ENCODE assay signal across 16 cellular contexts in genomic region chr12:57821474-57822214, GRCh38. TPM values are rescaled to one million over a fixed set of nuclear protein-coding genes. Genes with fewer than 3 reads are reported as not detected.
DNase-seq lines count a peak whose midpoint lies in the region; ATAC-seq and TF ChIP-seq lines count a peak whose summit lies in the region.
"Had no signal": no experiment of that assay in that cellular context is flagged by ENCODE, and none has a peak within 500 bp of the region (broad histone marks: within the 10 kb centered on the region; RNA-seq: fewer than 3 reads in every experiment).

No MANE protein-coding gene starts in this region.

- no peak for TF ChIP-seq EP300 in transverse colon (IDR thresholded peaks at IDR 0.05; ENCODE audit: low read depth)

- no peak for DNase-seq in heart right ventricle
- no peak for DNase-seq in cardiac septum (ENCODE audit: low spot score)
- DNase-seq in caudate nucleus (lab: John Stamatoyannopoulos, UW): peak in 42 of 61 donors; percentile 13 to 88 (median 43)
- DNase-seq in psoas muscle: no peak
- no peak for DNase-seq in upper lobe of right lung
- DNase-seq in NCI-H1694 (lab: John Stamatoyannopoulos, UW): no peak
- DNase-seq in transverse colon: no peak
- no peak for DNase-seq in NAMALWA (ENCODE audit: low spot score)
- DNase-seq: AML-193, DMS53, MM.1S, NCI-H2029, NCI-H2171 treated with DMSO at 0.1 percent for 48 hours, NCI-H510A, NCI-H82, Peyer's patch had no signal

- peaks cover 16 to 75% (median 46%) of the 10 kb centered on the region in 9 donors for H3K4me1 ChIP-seq in heart right ventricle
- H3K4me1 ChIP-seq in psoas muscle: peaks cover 29% of the 10 kb centered on the region
- peaks cover 14% of the 10 kb centered on the region for H3K4me1 ChIP-seq in upper lobe of right lung
- H3K4me1 ChIP-seq in transverse colon: peaks cover 12 to 24% (median 16%) of the 10 kb centered on the region in 4 donors

- no peak for TF ChIP-seq CTCF in heart right ventricle (IDR thresholded peaks at IDR 0.05)
- TF ChIP-seq CTCF in psoas muscle (IDR thresholded peaks at IDR 0.05): no peak
- no peak for TF ChIP-seq CTCF in upper lobe of right lung (IDR thresholded peaks at IDR 0.05)
- TF ChIP-seq CTCF in transverse colon (IDR thresholded peaks at IDR 0.05): no peak

- H3K36me3 ChIP-seq in heart right ventricle (peaks cover 13 to 87% (median 61%) of the 10 kb centered on the region in 9 donors), psoas muscle (ENCODE audit: insufficient read depth in 1 of 2, low read depth in 1 of 2) (peaks cover 19 to 87% of the 10 kb centered on the region in 2 donors), upper lobe of right lung (peaks cover 74% of the 10 kb centered on the region), transverse colon (peaks cover 0 to 62% (median 26%) of the 10 kb centered on the region in 4 donors)

- no peak for TF ChIP-seq POLR2A in transverse colon (IDR thresholded peaks at IDR 0.05)

- no peak overlapping the region for H3K4me3 ChIP-seq in heart right ventricle
- no peak overlapping the region for H3K4me3 ChIP-seq in psoas muscle
- H3K4me3 ChIP-seq in upper lobe of right lung: no peak overlapping the region
- no peak overlapping the region for H3K4me3 ChIP-seq in transverse colon
- H3K4me3 ChIP-seq: Peyer's patch had no signal

- in situ Hi-C loops in transverse colon (cut with MboI; ENCODE audit: low pct_ligation_motif_present in 1 of 4, low pct_unique_long_range_greater_than_20kb in 1 of 4, low sequenced_read_pairs in 3 of 4): no loop called here

- intact Hi-C loops in heart right ventricle (cut with DNase I): no loop called here
- intact Hi-C loops in cardiac septum (cut with DNase I): no loop called here
- intact Hi-C loops in psoas muscle (cut with DNase I): no loop called here
- intact Hi-C loops in upper lobe of right lung (cut with DNase I): no loop called here
- intact Hi-C loops in transverse colon (cut with DNase I; ENCODE audit: low total_unique reads): no loop called here

- H3K27ac ChIP-seq in heart right ventricle: peak overlapping the region in 8 of 10 donors; percentile 56 to 80 (median 66)
- H3K27ac ChIP-seq in caudate nucleus (ENCODE audit: low read depth, low read length): peak overlapping the region; percentile 16
- H3K27ac ChIP-seq in psoas muscle: peak overlapping the region; percentile 16
- peak overlapping the region; percentile 36 for H3K27ac ChIP-seq in upper lobe of right lung
- H3K27ac ChIP-seq in transverse colon: no peak overlapping the region
- H3K27ac ChIP-seq: Peyer's patch had no signal

- H3K9me3 ChIP-seq in heart right ventricle: no peaks in the 10 kb centered on the region
- no peaks in the 10 kb centered on the region for H3K9me3 ChIP-seq in psoas muscle
- H3K9me3 ChIP-seq in upper lobe of right lung: no peaks in the 10 kb centered on the region
- no peaks in the 10 kb centered on the region for H3K9me3 ChIP-seq in transverse colon
- H3K9me3 ChIP-seq: Peyer's patch had no signal

- 82% methylated on average over 10 of the region's 10 CpGs for WGBS in heart right ventricle, 2 donors
- 64 to 80% (median 71%) methylated on average over 10 of the region's 10 CpGs for WGBS in psoas muscle, 3 donors
- WGBS in transverse colon (ENCODE audit: low coverage in 1 of 2), 2 donors: 85 to 100% methylated on average over 1 to 10 of the region's 10 CpGs

- peak in 1 of 8 donors; percentile 17 for ATAC-seq in heart right ventricle
- ATAC-seq in psoas muscle: no peak
- no peak for ATAC-seq in upper lobe of right lung

- H3K27me3 ChIP-seq in heart right ventricle: no peaks in the 10 kb centered on the region
- no peaks in the 10 kb centered on the region for H3K27me3 ChIP-seq in psoas muscle (ENCODE audit: insufficient read depth in 3 of 3, low read length in 2 of 3)
- H3K27me3 ChIP-seq in upper lobe of right lung: no peaks in the 10 kb centered on the region
- H3K27me3 ChIP-seq in transverse colon: no peaks in the 10 kb centered on the region
- H3K27me3 ChIP-seq: Peyer's patch had no signal

RNA-seq across cellular contexts. Expression of gene AVIL, which starts 3.1 kb away (rescaled TPM):
- total RNA-seq in heart right ventricle (1 to 10 TPM in 9 of 10 donors, under 1 TPM in 1; 1.00 to 2.9 (median 1.7) TPM), cardiac septum (3.5 TPM), psoas muscle (1 to 10 TPM; 1.9 to 7.5 (median 4.7) TPM), upper lobe of right lung (11.3 TPM), transverse colon (10 to 100 TPM in 2 of 4 donors, 1 to 10 TPM in 2; 3.0 to 21.1 (median 9.1) TPM)
- polyA plus RNA-seq in heart right ventricle (1 to 10 TPM; 1.3 to 8.4 TPM), psoas muscle (1 to 10 TPM in 2 of 3 donors, under 1 TPM in 1; 0.94 to 4.6 (median 1.8) TPM)

RNA-seq across cellular contexts. Expression of gene CTDSP2, which starts 24.9 kb away (rescaled TPM):
- total RNA-seq in heart right ventricle: 100 to 1,000 TPM in 2 of 10 donors, 10 to 100 TPM in 8; 76.4 to 138 (median 86.3) TPM
- polyA plus RNA-seq in heart right ventricle: 10 to 100 TPM; 31.2 to 31.7 TPM
- total RNA-seq in cardiac septum: 89.2 TPM
- 10 to 100 TPM; 71.3 to 91.8 (median 80.0) TPM for total RNA-seq in psoas muscle
- polyA plus RNA-seq in psoas muscle: 10 to 100 TPM; 13.9 to 64.7 (median 44.5) TPM
- 217 TPM for total RNA-seq in upper lobe of right lung
- total RNA-seq in transverse colon: 100 to 1,000 TPM; 174 to 268 (median 231) TPM

RNA-seq across cellular contexts. Expression of gene TSFM, which starts 39.1 kb away (rescaled TPM):
- total RNA-seq in heart right ventricle: 10 to 100 TPM; 41.2 to 70.6 (median 52.6) TPM
- polyA plus RNA-seq in heart right ventricle: 10 to 100 TPM; 22.9 to 58.0 TPM
- 47.7 TPM for total RNA-seq in cardiac septum
- total RNA-seq in psoas muscle: 10 to 100 TPM; 31.5 to 52.8 (median 50.2) TPM
- polyA plus RNA-seq in psoas muscle: 10 to 100 TPM; 39.5 to 74.3 (median 59.2) TPM
- 24.3 TPM for total RNA-seq in upper lobe of right lung
- total RNA-seq in transverse colon: 10 to 100 TPM in 3 of 4 donors, 1 to 10 TPM in 1; 1.4 to 23.2 (median 18.9) TPM

RNA-seq across cellular contexts. Expression of gene EEF1AKMT3, which starts 49.2 kb away (rescaled TPM):
- total RNA-seq in heart right ventricle (1 to 10 TPM; 1.1 to 2.6 (median 1.6) TPM), cardiac septum (1.6 TPM), psoas muscle (1 to 10 TPM in 3 of 4 donors, under 1 TPM in 1; 0.89 to 1.9 (median 1.4) TPM), upper lobe of right lung (8.0 TPM), transverse colon (1 to 10 TPM; 1.9 to 6.7 (median 4.3) TPM)
- polyA plus RNA-seq in heart right ventricle (1 to 10 TPM; 1.1 to 1.2 TPM), psoas muscle (1 to 10 TPM in 1 of 3 donors, under 1 TPM in 2; 0.62 to 2.0 (median 0.66) TPM)

RNA-seq across cellular contexts. Expression of gene METTL1, which starts 49.7 kb away (rescaled TPM):
- total RNA-seq in heart right ventricle: 10 to 100 TPM in 2 of 10 donors, 1 to 10 TPM in 8; 5.6 to 15.0 (median 7.9) TPM
- polyA plus RNA-seq in heart right ventricle: 10 to 100 TPM; 10.9 to 29.4 TPM
- total RNA-seq in cardiac septum: 13.3 TPM
- 10 to 100 TPM; 24.3 to 56.5 (median 30.4) TPM for total RNA-seq in psoas muscle
- 10 to 100 TPM; 18.8 to 80.9 (median 19.0) TPM for polyA plus RNA-seq in psoas muscle
- 26.9 TPM for total RNA-seq in upper lobe of right lung
- total RNA-seq in transverse colon: 1 to 10 TPM; 4.1 to 7.1 (median 4.5) TPM

Comparison
In these comparisons a context has a peak if more than half of its experiments do, and no peak if none do; other contexts are left out.
1. DNase-seq: peak in caudate nucleus (42 of 61); none in heart right ventricle (0 of 2), cardiac septum (single experiment), psoas muscle (0 of 2), upper lobe of right lung (single experiment), NCI-H1694 (single experiment), transverse colon (single experiment) and NAMALWA (single experiment).
2. H3K27ac ChIP-seq: peak in heart right ventricle (8 of 10), caudate nucleus (single experiment), psoas muscle (single experiment) and upper lobe of right lung (single experiment); none in transverse colon (0 of 4).